In the genomic region with DNA sequence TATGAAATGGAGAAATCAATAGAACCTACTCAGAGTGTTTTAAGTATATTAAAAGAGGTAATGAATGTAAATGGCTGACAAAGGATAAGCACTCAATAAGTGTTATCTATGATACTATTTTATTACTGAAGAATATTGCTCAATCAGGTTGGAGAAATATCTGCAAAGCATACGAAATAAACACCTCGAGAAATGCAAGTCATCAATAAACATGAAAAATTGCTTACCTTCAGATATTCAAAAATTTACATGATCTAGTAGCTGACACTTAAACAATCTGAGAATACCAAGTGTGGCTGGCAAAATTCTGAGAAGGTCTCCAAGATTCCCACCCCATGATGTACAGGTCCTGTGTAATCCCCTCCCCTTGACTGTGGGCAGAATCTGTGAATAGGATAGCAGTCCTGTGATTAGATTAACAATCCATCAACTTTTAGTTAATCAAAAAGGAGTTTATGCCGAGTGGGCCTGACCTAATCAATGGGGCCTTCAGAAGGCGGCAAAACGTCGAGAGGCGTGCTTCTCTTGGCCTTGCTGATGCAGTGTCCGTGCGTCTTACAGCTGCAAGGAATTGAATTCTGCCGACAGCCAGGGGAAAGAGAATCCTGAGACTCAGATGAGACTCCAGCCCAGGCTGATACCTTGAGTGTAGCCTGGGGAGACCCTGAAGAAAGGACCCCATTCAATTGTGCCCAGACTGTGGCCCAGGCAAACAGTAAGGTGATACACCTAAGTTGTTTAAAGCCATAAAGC, we compare ENCODE assay signal across 31 cellular contexts. TPM values are rescaled to one million over a fixed set of nuclear protein-coding genes. Genes with fewer than 3 reads are reported as not detected.
"Had no signal": no experiment of that assay in that cellular context is flagged by ENCODE, and none has a peak within 500 bp of the region (broad histone marks: within the 10 kb centered on the region; RNA-seq: fewer than 3 reads in every experiment).

No MANE protein-coding gene starts in this region.

- H3K9me3 ChIP-seq: gastrocnemius medialis, lower lobe of right lung had no signal

- DNase-seq: dermis blood vessel endothelial cell; dorsolateral prefrontal cortex; effector CD4-positive, alpha-beta T cell; effector memory CD4-positive, alpha-beta T cell; esophagus squamous epithelium; foreskin fibroblast; foreskin melanocyte; gastrocnemius medialis; glutamatergic neuron; heart right ventricle; hippocampal formation; left cardiac atrium; left lung; left ventricle myocardium superior; lower lobe of right lung; mesenchymal stem cell; mucosa of descending colon; naive B cell; naive thymus-derived CD8-positive, alpha-beta T cell had no signal

- ATAC-seq: gastrocnemius medialis; heart right ventricle; left cardiac atrium; left lung; left ventricle myocardium superior; lower lobe of right lung; mucosa of descending colon; naive thymus-derived CD8-positive, alpha-beta T cell had no signal

- H3K27me3 ChIP-seq: gastrocnemius medialis, left lung had no signal

- H3K4me3 ChIP-seq: coronary artery, dorsolateral prefrontal cortex, esophagus squamous epithelium, gastrocnemius medialis, heart right ventricle, left lung, lower lobe of right lung, mucosa of descending colon had no signal

- H3K4me3 Mint-ChIP-seq: mesothelial cell of epicardium; naive B cell; naive thymus-derived CD8-positive, alpha-beta T cell had no signal

- H3K4me1 ChIP-seq: esophagus squamous epithelium, gastrocnemius medialis, heart right ventricle, left lung, lower lobe of right lung had no signal

- H3K36me3 Mint-ChIP-seq: mesothelial cell of epicardium had no signal

- H3K27ac Mint-ChIP-seq: mesothelial cell of epicardium; naive B cell; naive thymus-derived CD8-positive, alpha-beta T cell had no signal

- H3K4me1 Mint-ChIP-seq: mesothelial cell of epicardium; naive B cell; naive thymus-derived CD8-positive, alpha-beta T cell had no signal

- H3K27ac ChIP-seq: coronary artery, dorsolateral prefrontal cortex, esophagus squamous epithelium, gastrocnemius medialis, heart right ventricle, left lung, lower lobe of right lung had no signal

- FAIRE-seq: endothelial cell of umbilical vein, islet of Langerhans, keratinocyte had no signal

- H3K36me3 ChIP-seq: esophagus squamous epithelium, gastrocnemius medialis, heart right ventricle, left lung, lower lobe of right lung had no signal

RNA-seq across cellular contexts. Expression of gene SPATA19, which starts 49.1 kb away (rescaled TPM):
- total RNA-seq: dermis blood vessel endothelial cell; endothelial cell of umbilical vein; epithelial cell of proximal tubule; esophagus squamous epithelium; gastrocnemius medialis; glomerular endothelial cell; kidney epithelial cell; left cardiac atrium; left lung; left ventricle myocardium superior; lower leg skin; lower lobe of right lung; lung microvascular endothelial cell; mesenteric fat pad; mesothelial cell of epicardium; mucosa of descending colon; myocyte; naive thymus-derived CD8-positive, alpha-beta T cell had no signal
- polyA plus RNA-seq: endothelial cell of umbilical vein; naive thymus-derived CD8-positive, alpha-beta T cell had no signal
